In the genomic region with DNA sequence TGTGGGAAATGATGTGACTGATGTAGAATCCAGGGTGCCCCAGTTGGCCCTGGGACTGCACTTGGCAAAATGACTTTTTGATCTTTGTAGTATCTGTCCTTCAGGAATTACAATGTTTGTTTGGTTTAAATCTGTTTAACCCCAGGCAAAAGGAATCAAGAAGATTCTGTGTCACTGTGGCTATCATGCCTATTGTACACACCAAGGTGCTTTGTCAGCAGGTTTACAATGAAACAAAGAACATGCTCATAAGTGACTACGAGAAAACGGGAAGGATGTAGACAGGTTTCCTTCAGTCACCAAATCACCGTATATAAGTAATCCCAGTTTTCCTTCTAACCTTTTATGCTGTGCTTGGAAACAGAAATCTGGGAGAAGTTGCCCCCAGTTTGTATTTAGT, we compare ENCODE assay signal across 21 cellular contexts.
DNase-seq lines count a peak whose midpoint lies in the region; ATAC-seq and TF ChIP-seq lines count a peak whose summit lies in the region.
"Had no signal": no experiment of that assay in that cellular context is flagged by ENCODE, and none has a peak within 500 bp of the region (broad histone marks: within the 10 kb centered on the region; RNA-seq: fewer than 3 reads in every experiment).

No MANE protein-coding gene starts in this region.

- no peaks in the 10 kb centered on the region for H3K27me3 Mint-ChIP-seq in activated CD8-positive, alpha-beta T cell treated with anti-CD3 and anti-CD28 coated beads, Interleukin-2, amount 10 ng/mL, durations not matched to agents 7 days and 5 days (ENCODE audit: low read depth)
- no peaks in the 10 kb centered on the region for H3K27me3 Mint-ChIP-seq in chondrocyte (ENCODE audit: low read depth)
- H3K27me3 Mint-ChIP-seq: CD4-positive, alpha-beta memory T cell had no signal

- H3K9me3 Mint-ChIP-seq in activated CD8-positive, alpha-beta T cell treated with anti-CD3 and anti-CD28 coated beads, Interleukin-2, amount 10 ng/mL, durations not matched to agents 7 days and 5 days (ENCODE audit: insufficient read depth): no peaks in the 10 kb centered on the region
- H3K9me3 Mint-ChIP-seq in chondrocyte (ENCODE audit: low read depth): no peaks in the 10 kb centered on the region

- peaks cover 16% of the 10 kb centered on the region for H3K9me3 ChIP-seq in psoas muscle
- H3K9me3 ChIP-seq: SJCRH30 had no signal

- H3K4me1 ChIP-seq in psoas muscle: peaks cover 4% of the 10 kb centered on the region
- H3K4me1 ChIP-seq: SJCRH30 had no signal

- H3K27ac Mint-ChIP-seq in activated CD8-positive, alpha-beta T cell treated with anti-CD3 and anti-CD28 coated beads, Interleukin-2, amount 10 ng/mL, durations not matched to agents 7 days and 5 days: no peak overlapping the region
- H3K27ac Mint-ChIP-seq in chondrocyte (ENCODE audit: unreplicated experiment): no peak overlapping the region
- H3K27ac Mint-ChIP-seq: CD4-positive, alpha-beta memory T cell had no signal

- H3K27me3 ChIP-seq in dorsolateral prefrontal cortex: no peaks in the 10 kb centered on the region
- H3K27me3 ChIP-seq in psoas muscle (ENCODE audit: insufficient read depth in 3 of 3, low read length in 2 of 3): no peaks in the 10 kb centered on the region
- H3K27me3 ChIP-seq: SJCRH30 had no signal

- peaks cover 3% of the 10 kb centered on the region for H3K4me1 Mint-ChIP-seq in activated CD8-positive, alpha-beta T cell treated with anti-CD3 and anti-CD28 coated beads, Interleukin-2, amount 10 ng/mL, durations not matched to agents 7 days and 5 days (ENCODE audit: low read depth)
- peaks cover 12% of the 10 kb centered on the region for H3K4me1 Mint-ChIP-seq in chondrocyte (ENCODE audit: low read depth)

- H3K4me3 ChIP-seq in dorsolateral prefrontal cortex (peak overlapping the region in 9 of 59 donors; percentile 4 to 37 (median 17)), psoas muscle (no peak overlapping the region)
- H3K4me3 ChIP-seq: GM12878, SJCRH30 had no signal

- peak; percentile 20 for DNase-seq in AG08395 (ENCODE audit: low spot score)
- DNase-seq in RPMI7951 (ENCODE audit: low read depth): peak; percentile 68
- no peak for DNase-seq in dorsolateral prefrontal cortex
- DNase-seq in pons (ENCODE audit: low spot score): peak; percentile 24
- DNase-seq in psoas muscle: no peak
- no peak for DNase-seq in activated CD8-positive, alpha-beta T cell treated with anti-CD3 and anti-CD28 coated beads, Interleukin-2, amount 10 ng/mL, durations not matched to agents 7 days and 5 days
- DNase-seq in chondrocyte (ENCODE audit: low spot score): no peak
- DNase-seq: CD4-positive, alpha-beta memory T cell; COR-L47; HCEC 1CT; Kasumi-1; NCI-H1105 treated with DMSO at 0.1 percent for 48 hours; NCI-H146; NCI-H2029; NCI-H446; NCI-H524 treated with DMSO at 0.1 percent for 48 hours; NCI-H774; SJCRH30 had no signal

- H3K36me3 Mint-ChIP-seq in activated CD8-positive, alpha-beta T cell treated with anti-CD3 and anti-CD28 coated beads, Interleukin-2, amount 10 ng/mL, durations not matched to agents 7 days and 5 days (ENCODE audit: low read depth): no peaks in the 10 kb centered on the region
- H3K36me3 Mint-ChIP-seq in chondrocyte (ENCODE audit: low read depth): no peaks in the 10 kb centered on the region

- WGBS in psoas muscle, 3 donors: 57 to 71% (median 59%) methylated on average over 3 of the region's 3 CpGs

- TF ChIP-seq CTCF in dorsolateral prefrontal cortex (IDR thresholded peaks at IDR 0.05 in 54 of 56, conservative IDR thresholded peaks at IDR 0.05 in 2 of 56; ENCODE audit: low read depth in 1 of 56, partially characterized antibody in 56 of 56) (no peak), psoas muscle (IDR thresholded peaks at IDR 0.05) (no peak), chondrocyte (IDR thresholded peaks at IDR 0.05) (no peak)

- no peak for ATAC-seq in psoas muscle
- no peak for ATAC-seq in activated CD8-positive, alpha-beta T cell treated with anti-CD3 and anti-CD28 coated beads, Interleukin-2, amount 10 ng/mL, durations not matched to agents 7 days and 5 days
- ATAC-seq: GM12878, Right ventricle myocardium inferior had no signal

- peak overlapping the region in 54 of 59 donors; percentile 30 to 94 (median 83) for H3K27ac ChIP-seq in dorsolateral prefrontal cortex
- no peak overlapping the region for H3K27ac ChIP-seq in psoas muscle
- H3K27ac ChIP-seq: HL-60, SJCRH30 had no signal

- intact Hi-C loops in dorsolateral prefrontal cortex (cut with DNase I) (loop anchor here in 1 of 2 donors (5.0 to 10.0 kb wide), 2 partner anchors 38 to 64 kb away; no protein-coding TSS in a partner anchor), psoas muscle (cut with DNase I) (no loop called here)

- no peaks in the 10 kb centered on the region for H3K36me3 ChIP-seq in psoas muscle (ENCODE audit: insufficient read depth in 1 of 2, low read depth in 1 of 2)
- H3K36me3 ChIP-seq: SJCRH30 had no signal

- CTCF ChIA-PET in activated CD8-positive, alpha-beta T cell treated with anti-CD3 and anti-CD28 coated beads, Interleukin-2, amount 10 ng/mL, durations not matched to agents 7 days and 5 days (lab: Charles Lee): no interaction called here

- POLR2A ChIA-PET in activated CD8-positive, alpha-beta T cell treated with anti-CD3 and anti-CD28 coated beads, Interleukin-2, amount 10 ng/mL, durations not matched to agents 7 days and 5 days (lab: Charles Lee): no interaction called here

- no peak overlapping the region for H3K4me3 Mint-ChIP-seq in activated CD8-positive, alpha-beta T cell treated with anti-CD3 and anti-CD28 coated beads, Interleukin-2, amount 10 ng/mL, durations not matched to agents 7 days and 5 days
- no peak overlapping the region for H3K4me3 Mint-ChIP-seq in chondrocyte (ENCODE audit: unreplicated experiment)
- H3K4me3 Mint-ChIP-seq: CD4-positive, alpha-beta memory T cell had no signal

Comparison
In these comparisons a context has a peak if more than half of its experiments do, and no peak if none do; other contexts are left out.
1. DNase-seq: peak in AG08395 (single experiment), RPMI7951 (single experiment) and pons (single experiment); none in dorsolateral prefrontal cortex (0 of 10), psoas muscle (0 of 2), activated CD8-positive, alpha-beta T cell treated with anti-CD3 and anti-CD28 coated beads, Interleukin-2, amount 10 ng/mL, durations not matched to agents 7 days and 5 days (single experiment) and chondrocyte (single experiment).